ENCODE assay signal across 13 cellular contexts in the genomic region with DNA sequence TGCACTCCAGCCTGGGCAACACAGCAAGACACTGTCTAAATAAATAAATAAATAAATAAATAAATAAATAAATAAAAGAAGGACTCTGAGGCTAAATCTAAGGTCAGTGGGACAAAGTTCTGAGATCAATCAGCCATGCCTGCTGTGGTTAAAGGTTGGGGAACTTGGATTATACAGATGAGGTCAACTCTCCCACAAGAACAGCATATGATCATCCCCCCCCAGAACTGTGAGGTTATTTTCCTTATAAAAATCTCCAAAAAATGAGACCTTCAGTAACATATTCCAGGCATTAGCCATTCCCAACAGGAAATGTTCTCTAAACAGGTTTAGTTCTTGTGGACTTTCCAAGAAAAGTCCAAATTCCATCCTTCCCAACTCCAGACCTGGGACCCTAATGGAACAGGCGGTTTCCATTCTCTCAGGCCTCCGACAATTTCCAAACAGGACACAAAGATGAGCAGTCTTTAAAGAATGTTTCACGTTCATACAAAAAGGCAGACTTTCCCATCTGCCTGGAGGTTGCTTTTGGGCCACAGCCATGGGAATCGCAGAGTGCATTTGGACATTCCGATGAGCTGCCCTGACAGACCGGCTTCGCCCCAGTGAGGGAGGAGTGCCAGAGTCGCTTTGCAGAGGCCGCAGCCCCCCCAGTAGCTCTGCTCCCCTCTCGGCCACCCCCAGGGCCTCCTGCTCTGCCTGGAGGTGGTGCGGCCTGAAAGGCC.
A peak's percentile ranks its signal among the peaks of the same experiment; 100 is the strongest.
DNase-seq lines count a peak whose midpoint lies in the region; ATAC-seq and TF ChIP-seq lines count a peak whose summit lies in the region.
"Had no signal": no experiment of that assay in that cellular context is flagged by ENCODE, and none has a peak within 500 bp of the region (broad histone marks: within the 10 kb centered on the region; RNA-seq: fewer than 3 reads in every experiment).

No MANE protein-coding gene starts in this region.

- peak overlapping the region; percentile 53 to 66 for H3K4ac ChIP-seq in mesenchymal stem cell (ENCODE audit: low read depth in 1 of 2, low read length in 2 of 2)

- H3K18ac ChIP-seq in mesenchymal stem cell (ENCODE audit: low read depth in 1 of 2, low read length in 2 of 2): peak overlapping the region; percentile 40 to 72

- no peak overlapping the region for H3K4me3 ChIP-seq in esophagus squamous epithelium
- no peak overlapping the region for H3K4me3 ChIP-seq in mesenchymal stem cell (ENCODE audit: insufficient read depth in 1 of 2, low read depth in 1 of 2, low read length in 2 of 2)
- no peak overlapping the region for H3K4me3 ChIP-seq in upper lobe of left lung
- H3K4me3 ChIP-seq: lung, pancreas had no signal

- intact Hi-C loops in esophagus squamous epithelium (cut with DNase I): no loop called here

- no peak for TF ChIP-seq EP300 in upper lobe of left lung (IDR thresholded peaks at IDR 0.05)

- no peaks in the 10 kb centered on the region for H3K79me1 ChIP-seq in mesenchymal stem cell (replicated peaks; ENCODE audit: low read length, poor library complexity, severe bottlenecking)

- DNase-seq in RPMI7951 (ENCODE audit: low read depth): peak; percentile 39
- DNase-seq in esophagus squamous epithelium (lab: John Stamatoyannopoulos, UW): no peak
- peak; percentile 82 for DNase-seq in mesenchymal stem cell
- no peak for DNase-seq in upper lobe of left lung
- no peak for DNase-seq in NCI-H446 treated with DMSO at 0.1 percent for 48 hours (lab: John Stamatoyannopoulos, UW)
- no peak for DNase-seq in NCI-H524 treated with DMSO at 0.1 percent for 48 hours (lab: John Stamatoyannopoulos, UW)
- DNase-seq: activated B cell treated with CpG ODN at 0.5 μM for 24 hours; activated T-cell treated with anti-CD3 and anti-CD28 coated beads, Interleukin-2, amount 50 U/mL, for 4 hours; pancreas; stimulated activated CD4-positive, alpha-beta T cell treated with anti-CD3 and anti-CD28 coated beads, Interleukin-4, amount 100 ng/mL, for 4 hours; stimulated activated naive CD8-positive, alpha-beta T cell treated with anti-CD3 and anti-CD28 coated beads, Interleukin-15, Interleukin-2, amounts not matched to agents 100 U/mL and 50 U/mL, for 24 hours had no signal

- H2BK120ac ChIP-seq in mesenchymal stem cell (ENCODE audit: low read depth, low read length): peak overlapping the region; percentile 50

- no peaks in the 10 kb centered on the region for H3K36me3 ChIP-seq in esophagus squamous epithelium
- no peaks in the 10 kb centered on the region for H3K36me3 ChIP-seq in mesenchymal stem cell (ENCODE audit: control insufficient read depth in 1 of 2, insufficient read depth in 2 of 2, low read depth in 1 of 2, low read length in 2 of 2)
- no peaks in the 10 kb centered on the region for H3K36me3 ChIP-seq in upper lobe of left lung
- H3K36me3 ChIP-seq: pancreas had no signal

- no peak overlapping the region for H3K4me2 ChIP-seq in mesenchymal stem cell (ENCODE audit: low read length, poor library complexity, severe bottlenecking)

- peak overlapping the region; percentile 62 for H4K91ac ChIP-seq in mesenchymal stem cell (ENCODE audit: low read length)

- H3K14ac ChIP-seq in mesenchymal stem cell (ENCODE audit: low read length in 2 of 2): peak overlapping the region in 1 of 2 experiments; percentile 55

- TF ChIP-seq POLR2A in esophagus squamous epithelium (IDR thresholded peaks at IDR 0.05) (no peak), upper lobe of left lung (IDR thresholded peaks at IDR 0.05) (no peak)

- H3K9me3 ChIP-seq in esophagus squamous epithelium (no peaks in the 10 kb centered on the region), mesenchymal stem cell (ENCODE audit: control insufficient read depth, low read length) (peaks cover 6% of the 10 kb centered on the region), upper lobe of left lung (no peaks in the 10 kb centered on the region)
- H3K9me3 ChIP-seq: pancreas had no signal

- 65 to 69% methylated on average over 4 to 9 of the region's 11 CpGs for WGBS in esophagus squamous epithelium, 2 donors
- WGBS in mesenchymal stem cell: 55% methylated on average over 11 of the region's 11 CpGs
- 74 to 84% methylated on average over 6 to 11 of the region's 11 CpGs for WGBS in upper lobe of left lung, 2 donors

- no peak overlapping the region for H2BK15ac ChIP-seq in mesenchymal stem cell (ENCODE audit: low read depth, poor library complexity, severe bottlenecking)

- H3K23ac ChIP-seq in mesenchymal stem cell (ENCODE audit: low read length in 2 of 2): no peak overlapping the region

- H2AK5ac ChIP-seq in mesenchymal stem cell (ENCODE audit: low read length, severe bottlenecking): no peak overlapping the region

- H3K27ac ChIP-seq in esophagus squamous epithelium (peak overlapping the region in 3 of 4 donors; percentile 28 to 61 (median 44)), mesenchymal stem cell (ENCODE audit: low read length, poor library complexity, severe bottlenecking) (no peak overlapping the region), upper lobe of left lung (peak overlapping the region in 3 of 4 donors; percentile 18 to 74 (median 46))
- H3K27ac ChIP-seq: pancreas had no signal

- no peak for TF ChIP-seq CTCF in esophagus squamous epithelium (IDR thresholded peaks at IDR 0.05)
- no peak for TF ChIP-seq CTCF in upper lobe of left lung (IDR thresholded peaks at IDR 0.05)

- peaks cover 0 to 5% (median 0%) of the 10 kb centered on the region in 4 donors for H3K27me3 ChIP-seq in esophagus squamous epithelium
- peaks cover 3 to 8% of the 10 kb centered on the region in 2 experiments for H3K27me3 ChIP-seq in mesenchymal stem cell (ENCODE audit: control insufficient read depth in 1 of 2, insufficient read depth in 1 of 2, low read length in 2 of 2)
- H3K27me3 ChIP-seq in upper lobe of left lung: no peaks in the 10 kb centered on the region
- H3K27me3 ChIP-seq: pancreas had no signal

- no peaks in the 10 kb centered on the region for H3K4me1 ChIP-seq in esophagus squamous epithelium
- peaks cover 13% of the 10 kb centered on the region for H3K4me1 ChIP-seq in mesenchymal stem cell (ENCODE audit: control insufficient read depth, insufficient read depth, low read depth, low read length)
- H3K4me1 ChIP-seq in upper lobe of left lung: peaks cover 0 to 6% (median 0%) of the 10 kb centered on the region in 4 donors
- H3K4me1 ChIP-seq: pancreas had no signal

- no peak overlapping the region for H3K9ac ChIP-seq in mesenchymal stem cell (ENCODE audit: low read length)

- peak overlapping the region; percentile 46 for H2BK5ac ChIP-seq in mesenchymal stem cell (ENCODE audit: low read depth, low read length, poor library complexity, severe bottlenecking)

- H2AFZ ChIP-seq in mesenchymal stem cell (ENCODE audit: low read depth, low read length): no peak overlapping the region

- H4K8ac ChIP-seq in mesenchymal stem cell (ENCODE audit: low read length): peak overlapping the region; percentile 63

- ATAC-seq in upper lobe of left lung (ENCODE audit: low FRiP score in 2 of 2): peak; percentile 46 to 65
- no peak for ATAC-seq in GM18861 (IDR thresholded peaks at IDR 0.05; ENCODE audit: unreplicated experiment)
- ATAC-seq: activated T-cell treated with anti-CD3 and anti-CD28 coated beads, Interleukin-2, amount 50 U/mL, for 4 hours; stimulated activated naive CD8-positive, alpha-beta T cell treated with anti-CD3 and anti-CD28 coated beads, Interleukin-15, Interleukin-2, amounts not matched to agents 100 U/mL and 50 U/mL, for 24 hours had no signal

- H2BK12ac ChIP-seq in mesenchymal stem cell (ENCODE audit: low read length in 2 of 2): peak overlapping the region in 1 of 2 experiments; percentile 45

Comparison
In these comparisons a context has a peak if more than half of its experiments do, and no peak if none do; other contexts are left out.
1. DNase-seq: peak in RPMI7951 (single experiment) and mesenchymal stem cell (single experiment); none in esophagus squamous epithelium (single experiment), upper lobe of left lung (0 of 2), NCI-H446 treated with DMSO at 0.1 percent for 48 hours (single experiment) and NCI-H524 treated with DMSO at 0.1 percent for 48 hours (single experiment).